1 cellular context compared by ENCODE assay signal in the genomic region with DNA sequence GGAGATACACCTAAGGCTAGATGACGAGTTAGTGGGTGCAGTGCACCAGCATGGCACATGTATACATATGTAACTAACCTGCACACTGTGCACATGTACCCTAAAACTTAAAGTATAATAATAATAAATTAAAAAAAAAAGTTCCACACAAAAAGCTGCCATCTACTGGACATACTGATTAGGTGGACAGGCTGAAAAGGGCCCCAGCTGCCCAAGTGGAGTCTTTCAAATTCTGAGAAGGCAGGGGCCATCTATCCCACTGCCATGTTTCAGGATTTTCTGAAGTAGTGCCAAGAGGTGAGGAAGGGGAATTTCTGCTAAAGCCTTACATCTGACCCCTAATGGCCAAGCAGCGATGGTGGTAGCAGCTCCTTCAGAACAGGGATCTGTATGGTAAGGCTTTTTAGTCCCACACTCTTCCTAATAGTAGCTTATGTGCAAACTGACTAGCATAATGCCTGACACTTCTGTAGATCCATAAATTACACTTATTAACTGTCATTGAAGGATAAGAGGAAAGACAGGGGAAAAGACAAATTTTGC.
TF ChIP-seq lines count a peak whose summit lies in the region.

No MANE protein-coding gene starts in this region.

TF ChIP-seq in endothelial cell of umbilical vein, 7 proteins besides CTCF, POLR2A, EP300 and RAD21:
- TF ChIP-seq, protein P1, sequence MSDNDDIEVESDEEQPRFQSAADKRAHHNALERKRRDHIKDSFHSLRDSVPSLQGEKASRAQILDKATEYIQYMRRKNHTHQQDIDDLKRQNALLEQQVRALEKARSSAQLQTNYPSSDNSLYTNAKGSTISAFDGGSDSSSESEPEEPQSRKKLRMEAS (IDR thresholded peaks at IDR 0.05; ENCODE audit: insufficient read depth, insufficient read length): no peak
- TF ChIP-seq MYC (IDR thresholded peaks at IDR 0.05; ENCODE audit: low read depth, low read length) (no peak), GATA2 (IDR thresholded peaks at IDR 0.05; ENCODE audit: insufficient read depth, insufficient read length, low read depth, low read length) (no peak), FOS (IDR thresholded peaks at IDR 0.05; ENCODE audit: borderline replicate concordance, insufficient read depth, low read length) (no peak), EZH2 (IDR thresholded peaks at IDR 0.05; ENCODE audit: borderline replicate concordance, low read depth, low read length, severe bottlenecking) (no peak), POLR2AphosphoS5 (IDR thresholded peaks at IDR 0.05; ENCODE audit: insufficient read depth, low read depth, low read length) (no peak), JUN (IDR thresholded peaks at IDR 0.05; ENCODE audit: borderline replicate concordance, insufficient read depth, insufficient read length, low read depth) (no peak)
